In genomic region chr9:19161257-19162025, GRCh38 we compare ENCODE assay signal across 1 cellular context.
TF ChIP-seq lines count a peak whose summit lies in the region.

No MANE protein-coding gene starts in this region.

TF ChIP-seq in SK-N-SH, 30 proteins besides CTCF, POLR2A, EP300 and RAD21 (continued from another document):
- TF ChIP-seq NRF1 (IDR thresholded peaks at IDR 0.05; ENCODE audit: low read depth, low read length) (no peak), TCF12 (IDR thresholded peaks at IDR 0.05) (peak; percentile 71), CHD2 (IDR thresholded peaks at IDR 0.05; ENCODE audit: low read length, partially characterized antibody) (no peak), TAF1 (IDR thresholded peaks at IDR 0.05; ENCODE audit: borderline replicate concordance, low read depth, low read length) (no peak), FOSL2 (IDR thresholded peaks at IDR 0.05; ENCODE audit: borderline replicate concordance, low read depth) (peak; percentile 59; the same call in 1 of the 2 replicates), ZBTB33 (IDR thresholded peaks at IDR 0.05; ENCODE audit: borderline replicate concordance, low read depth) (no peak; the same call in 1 of the 2 replicates), NFIC (IDR thresholded peaks at IDR 0.05; ENCODE audit: borderline replicate concordance) (no peak; the same call in 1 of the 2 replicates), GATA2 (CRISPR knock-in tag; IDR thresholded peaks at IDR 0.05) (no peak), MEF2A (IDR thresholded peaks at IDR 0.05; ENCODE audit: borderline replicate concordance, low read depth) (no peak), JUND (IDR thresholded peaks at IDR 0.05) (peak; percentile 66), EZH2phosphoT487 (IDR thresholded peaks at IDR 0.05; ENCODE audit: borderline replicate concordance, low read depth) (no peak), FOXJ3 (CRISPR knock-in tag; IDR thresholded peaks at IDR 0.05) (no peak), TEAD4 (IDR thresholded peaks at IDR 0.05; ENCODE audit: borderline replicate concordance, insufficient read depth) (no peak; the same call in 1 of the 2 replicates), YY1 (IDR thresholded peaks at IDR 0.05; ENCODE audit: low read depth) (no peak), SIN3A (IDR thresholded peaks at IDR 0.05; ENCODE audit: borderline replicate concordance, low read depth, low read length) (no peak; the same call in 1 of the 2 replicates), FOXM1 (IDR thresholded peaks at IDR 0.05; ENCODE audit: low read depth) (no peak), USF1 (IDR thresholded peaks at IDR 0.05; ENCODE audit: borderline replicate concordance, low read depth) (peak; percentile 49; the same call in 1 of the 2 replicates)
